1 cellular context compared by ENCODE assay signal in the genomic region with DNA sequence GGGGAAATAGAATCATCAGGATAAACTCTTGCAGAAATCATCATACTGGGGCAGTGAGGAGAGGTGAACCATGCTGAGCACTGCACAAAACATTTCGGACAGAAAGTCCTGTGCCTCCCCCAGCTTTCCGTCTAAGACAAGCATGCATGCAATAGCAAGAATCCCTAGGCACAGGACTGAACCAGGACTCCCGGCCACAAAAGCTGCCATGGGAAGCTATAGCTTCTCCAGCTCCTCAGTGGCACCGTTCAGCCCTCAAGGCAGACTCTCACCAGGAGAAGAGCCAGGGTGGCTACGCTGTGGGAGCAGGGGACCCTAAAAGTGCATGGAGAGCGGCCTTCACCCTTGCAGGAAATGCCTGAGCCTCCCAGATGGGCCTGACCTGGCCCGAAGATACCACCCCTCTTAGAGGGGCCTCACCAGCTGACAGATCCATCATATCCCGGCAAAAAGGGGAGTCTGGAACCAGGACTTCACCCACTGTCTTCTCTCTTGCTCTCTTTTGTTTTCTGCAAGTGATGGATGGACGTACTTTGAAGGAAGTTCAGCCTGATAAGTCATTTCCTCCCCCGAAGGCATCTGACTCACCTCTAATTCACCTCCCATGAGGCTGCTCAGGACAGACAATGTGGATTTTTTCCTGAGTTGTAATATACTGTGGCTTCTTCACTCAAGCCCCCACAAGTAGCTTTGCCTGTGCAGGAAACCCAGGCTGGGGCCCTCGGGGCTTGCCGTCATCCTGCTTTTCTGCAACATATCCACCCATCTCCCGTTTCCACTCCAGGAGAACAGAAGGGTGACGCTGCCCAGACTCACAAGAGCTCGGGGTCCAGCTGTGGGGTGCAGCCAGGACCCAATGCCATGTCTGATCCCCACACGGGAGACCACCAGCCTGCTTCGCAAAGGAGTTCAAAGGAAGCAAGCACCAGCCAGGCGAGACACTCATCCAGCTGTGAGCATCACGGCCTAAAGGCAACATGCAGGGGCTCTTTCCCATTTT.
TF ChIP-seq lines count a peak whose summit lies in the region.

No MANE protein-coding gene starts in this region.

TF ChIP-seq in H1, 55 proteins besides CTCF, POLR2A, EP300 and RAD21 (continued from another document):
- no peak for TF ChIP-seq FOSL1 (IDR thresholded peaks at IDR 0.05; ENCODE audit: insufficient read depth, low read depth, low read length)
- TF ChIP-seq TEAD4 (IDR thresholded peaks at IDR 0.05; ENCODE audit: low read depth, low read length): no peak
- no peak for TF ChIP-seq TBP (IDR thresholded peaks at IDR 0.05; ENCODE audit: low read depth, low read length)
- TF ChIP-seq BACH1 (IDR thresholded peaks at IDR 0.05; ENCODE audit: low read length): no peak
- TF ChIP-seq POU5F1 (IDR thresholded peaks at IDR 0.05; ENCODE audit: low read depth, low read length): no peak
- TF ChIP-seq HDAC2 (IDR thresholded peaks at IDR 0.05; ENCODE audit: borderline replicate concordance in 1 of 2, low read depth in 2 of 2, low read length in 2 of 2): no peak
- TF ChIP-seq, protein P1, sequence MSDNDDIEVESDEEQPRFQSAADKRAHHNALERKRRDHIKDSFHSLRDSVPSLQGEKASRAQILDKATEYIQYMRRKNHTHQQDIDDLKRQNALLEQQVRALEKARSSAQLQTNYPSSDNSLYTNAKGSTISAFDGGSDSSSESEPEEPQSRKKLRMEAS (IDR thresholded peaks at IDR 0.05): no peak
- TF ChIP-seq CREB1 (IDR thresholded peaks at IDR 0.05): no peak
- TF ChIP-seq RXRA (IDR thresholded peaks at IDR 0.05; ENCODE audit: insufficient read depth, low read depth, low read length): no peak
- no peak for TF ChIP-seq EGR1 (IDR thresholded peaks at IDR 0.05; ENCODE audit: borderline replicate concordance, low read depth, low read length)
- TF ChIP-seq HDAC6 (IDR thresholded peaks at IDR 0.05; ENCODE audit: low read depth, low read length): no peak
- TF ChIP-seq MAFK (IDR thresholded peaks at IDR 0.05; ENCODE audit: low read depth, low read length): no peak
- TF ChIP-seq, protein P2, sequence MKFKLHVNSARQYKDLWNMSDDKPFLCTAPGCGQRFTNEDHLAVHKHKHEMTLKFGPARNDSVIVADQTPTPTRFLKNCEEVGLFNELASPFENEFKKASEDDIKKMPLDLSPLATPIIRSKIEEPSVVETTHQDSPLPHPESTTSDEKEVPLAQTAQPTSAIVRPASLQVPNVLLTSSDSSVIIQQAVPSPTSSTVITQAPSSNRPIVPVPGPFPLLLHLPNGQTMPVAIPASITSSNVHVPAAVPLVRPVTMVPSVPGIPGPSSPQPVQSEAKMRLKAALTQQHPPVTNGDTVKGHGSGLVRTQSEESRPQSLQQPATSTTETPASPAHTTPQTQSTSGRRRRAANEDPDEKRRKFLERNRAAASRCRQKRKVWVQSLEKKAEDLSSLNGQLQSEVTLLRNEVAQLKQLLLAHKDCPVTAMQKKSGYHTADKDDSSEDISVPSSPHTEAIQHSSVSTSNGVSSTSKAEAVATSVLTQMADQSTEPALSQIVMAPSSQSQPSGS (IDR thresholded peaks at IDR 0.05; ENCODE audit: low read length): no peak
- no peak for TF ChIP-seq PHF8 (conservative IDR thresholded peaks at IDR 0.05; ENCODE audit: low read depth, low read length)
- TF ChIP-seq RNF2 (IDR thresholded peaks at IDR 0.05; ENCODE audit: borderline replicate concordance, low read depth, low read length, missing control alignments, poor library complexity, severe bottlenecking): no peak
